8 cellular contexts compared by ENCODE assay signal in the genomic region with DNA sequence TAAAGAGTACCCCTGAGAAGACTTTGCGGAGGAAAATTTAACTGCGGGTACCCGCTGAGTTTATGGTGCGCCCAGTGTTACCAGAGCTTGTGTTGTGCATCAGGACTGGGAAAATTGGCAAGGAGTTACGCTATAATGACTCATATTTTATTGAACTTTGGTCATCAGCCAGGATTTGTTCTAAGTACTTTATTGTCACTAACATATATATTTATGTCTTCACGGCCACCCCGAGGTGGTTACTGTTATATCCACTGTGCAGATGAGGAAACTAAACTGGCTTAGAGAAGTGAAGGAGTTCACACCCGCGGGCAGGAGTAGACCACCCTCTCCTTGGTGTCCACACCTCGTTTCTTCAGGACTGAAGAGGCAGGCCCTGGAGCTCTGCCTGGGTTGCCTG. TPM values are rescaled to one million over a fixed set of nuclear protein-coding genes. Genes with fewer than 3 reads are reported as not detected.
DNase-seq lines count a peak whose midpoint lies in the region; ATAC-seq and TF ChIP-seq lines count a peak whose summit lies in the region.

No MANE protein-coding gene starts in this region.

- TF ChIP-seq POLR2A in NB4 (IDR thresholded peaks at IDR 0.05; ENCODE audit: extremely low read depth, insufficient read length) (no peak), body of pancreas (IDR thresholded peaks at IDR 0.05) (no peak)

- H3K36me3 ChIP-seq in body of pancreas (replicated peaks in 1 of 2; ENCODE audit: insufficient read depth in 1 of 2, low read depth in 2 of 2) (peaks cover 0 to 1% of the 10 kb centered on the region in 2 donors), subcutaneous abdominal adipose tissue (ENCODE audit: control insufficient read depth in 5 of 5, insufficient read depth in 5 of 5, low read length in 5 of 5) (peaks cover 0 to 26% (median 18%) of the 10 kb centered on the region in 5 donors)

- peak; percentile 51 for ATAC-seq in body of pancreas
- ATAC-seq in HG03432 (IDR thresholded peaks at IDR 0.05; ENCODE audit: unreplicated experiment), result no peak

- intact Hi-C loops in body of pancreas (cut with DNase I), result no loop called here

- TF ChIP-seq CTCF in NB4 (IDR thresholded peaks at IDR 0.05; ENCODE audit: low read depth, low read length) (no peak), body of pancreas (IDR thresholded peaks at IDR 0.05) (no peak), GM13977 (IDR thresholded peaks at IDR 0.05; ENCODE audit: extremely low read depth, insufficient read depth, missing control alignments) (no peak)

- peak overlapping the region in 4 of 5 donors; percentile 75 to 93 (median 85) for H3K9ac ChIP-seq in subcutaneous abdominal adipose tissue (ENCODE audit: low read length in 5 of 5)

- no peaks in the 10 kb centered on the region for H3K27me3 ChIP-seq in body of pancreas
- no peaks in the 10 kb centered on the region for H3K27me3 ChIP-seq in subcutaneous abdominal adipose tissue (ENCODE audit: control insufficient read depth in 5 of 5, insufficient read depth in 4 of 5, low read length in 5 of 5)

- H3K4me1 ChIP-seq in body of pancreas (peaks cover 11% of the 10 kb centered on the region), subcutaneous abdominal adipose tissue (ENCODE audit: control insufficient read depth in 5 of 5, insufficient read depth in 5 of 5, low read length in 5 of 5) (peaks cover 0 to 23% (median 15%) of the 10 kb centered on the region in 5 donors)

- in situ Hi-C loops in GM13977 (cut with MboI; ENCODE audit: low pct_unique_long_range_greater_than_20kb, low sequenced_read_pairs, unreplicated experiment), result no loop called here

- H3K4me3 ChIP-seq in NB4 (ENCODE audit: low read depth, low read length) (peak overlapping the region; percentile 80), body of pancreas (peak overlapping the region; percentile 70 to 73), subcutaneous abdominal adipose tissue (ENCODE audit: low read depth in 1 of 5, low read length in 5 of 5) (peak overlapping the region; percentile 86 to 94 (median 91))

- no peaks in the 10 kb centered on the region for H3K9me3 ChIP-seq in body of pancreas
- no peaks in the 10 kb centered on the region for H3K9me3 ChIP-seq in subcutaneous abdominal adipose tissue (ENCODE audit: control insufficient read depth in 5 of 5, low read length in 5 of 5)

- peak; percentile 16 for DNase-seq in GM04503 (ENCODE audit: low read depth)
- peak; percentile 55 for DNase-seq in NB4 (ENCODE audit: low read depth)
- peak; percentile 11 to 40 (median 23) for DNase-seq in body of pancreas
- peak; percentile 22 for DNase-seq in islet precursor cell
- DNase-seq in stimulated activated CD4-positive, alpha-beta T cell treated with anti-CD3 and anti-CD28 coated beads, Interleukin-1b, Interleukin-23, amount 100 ng/mL, for 48 hours, result no peak
- no peak for DNase-seq in GM13977 (ENCODE audit: low spot score)

- H3K27ac ChIP-seq in body of pancreas (peak overlapping the region; percentile 89 to 94 (median 90)), subcutaneous abdominal adipose tissue (ENCODE audit: low read depth, low read length) (peak overlapping the region; percentile 94)

- WGBS in body of pancreas, 2 donors, result 18% methylated on average over 10 of the region's 10 CpGs

RNA-seq across cellular contexts. Expression of a gene that starts 0.7 kb away (rescaled TPM):
- total RNA-seq in body of pancreas, result 10 to 100 TPM; 14.3 to 64.9 TPM

RNA-seq across cellular contexts. Expression of a gene that starts 19.0 kb away (rescaled TPM):
- total RNA-seq in body of pancreas, result not detected

RNA-seq across cellular contexts. Expression of a gene that starts 28.7 kb away (rescaled TPM):
- total RNA-seq in body of pancreas, result 10 to 100 TPM; 21.4 to 34.2 TPM

Comparison
In these comparisons a context has a peak if more than half of its experiments do, and no peak if none do; other contexts are left out.
1. DNase-seq: peak in GM04503 (single experiment), NB4 (single experiment), body of pancreas (4 of 4) and islet precursor cell (single experiment); none in stimulated activated CD4-positive, alpha-beta T cell treated with anti-CD3 and anti-CD28 coated beads, Interleukin-1b, Interleukin-23, amount 100 ng/mL, for 48 hours (single experiment) and GM13977 (single experiment).
2. Peak in every context shown above with its lines, with median percentiles within 50 percentile points of each other: H3K4me3 ChIP-seq.